In genomic region chr2:215921884-215922283, GRCh38 we compare ENCODE assay signal across 11 cellular contexts.
A peak's percentile ranks its signal among the peaks of the same experiment; 100 is the strongest.
DNase-seq lines count a peak whose midpoint lies in the region; TF ChIP-seq lines count a peak whose summit lies in the region.
"Had no signal": no experiment of that assay in that cellular context is flagged by ENCODE, and none has a peak within 500 bp of the region (broad histone marks: within the 10 kb centered on the region; RNA-seq: fewer than 3 reads in every experiment).

No MANE protein-coding gene starts in this region.

- H3K27me3 ChIP-seq in BE2C (no peaks in the 10 kb centered on the region), iPS-20b (ENCODE audit: insufficient read depth, low read length) (no peaks in the 10 kb centered on the region)
- H3K27me3 ChIP-seq: transverse colon had no signal

- peak overlapping the region; percentile 21; the same call in 1 of the 2 replicates for H3K9ac ChIP-seq in iPS-20b (ENCODE audit: low read depth, low read length)

- H3K4me3 ChIP-seq in BE2C (ENCODE audit: low read depth, low read length) (no peak overlapping the region), astrocyte of the cerebellum (ENCODE audit: low read depth, low read length) (no peak overlapping the region), iPS-20b (ENCODE audit: low read length) (0 out of 2 replicates have a peak overlapping the region, but pooled peaks have one; percentile 4)
- H3K4me3 ChIP-seq: transverse colon had no signal

- peak; percentile 60 for DNase-seq in BE2C
- peak; percentile 75 for DNase-seq in HT1080 (ENCODE audit: low read depth)
- peak; percentile 81 for DNase-seq in astrocyte of the cerebellum (ENCODE audit: low read depth)
- no peak for DNase-seq in NCI-H2081 (lab: John Stamatoyannopoulos, UW)
- DNase-seq in NCI-H1417 treated with DMSO at 0.1 percent for 48 hours (lab: John Stamatoyannopoulos, UW), result no peak
- DNase-seq in posterior vena cava (ENCODE audit: low spot score), result no peak
- no peak for DNase-seq in Ammon's horn (ENCODE audit: low spot score)
- DNase-seq: activated CD4-positive, alpha-beta T cell treated with anti-CD3 and anti-CD28 coated beads for 36 hours; activated naive CD8-positive, alpha-beta T cell treated with anti-CD3 and anti-CD28 coated beads, Interleukin-2, amount 50 U/mL, for 24 hours; transverse colon had no signal

- H3K27ac ChIP-seq in iPS-20b (ENCODE audit: low read length), result peak overlapping the region; percentile 54
- H3K27ac ChIP-seq: transverse colon had no signal

- no peak for TF ChIP-seq CTCF in BE2C (IDR thresholded peaks at IDR 0.05; ENCODE audit: low read depth, low read length)
- no peak for TF ChIP-seq CTCF in astrocyte of the cerebellum (IDR thresholded peaks at IDR 0.05; ENCODE audit: low read depth, low read length, missing control alignments)

- no peaks in the 10 kb centered on the region for H3K9me3 ChIP-seq in BE2C
- no peaks in the 10 kb centered on the region for H3K9me3 ChIP-seq in iPS-20b (ENCODE audit: insufficient read depth, low read depth, low read length)
- H3K9me3 ChIP-seq: transverse colon had no signal

- H3K4me1 ChIP-seq in BE2C (peaks cover 7% of the 10 kb centered on the region; the same call in 1 of the 2 replicates), iPS-20b (ENCODE audit: insufficient read depth, low read length) (peaks cover 29% of the 10 kb centered on the region)

- H3K36me3 ChIP-seq in BE2C (no peaks in the 10 kb centered on the region), iPS-20b (ENCODE audit: insufficient read depth, low read depth, low read length) (no peaks in the 10 kb centered on the region)
- H3K36me3 ChIP-seq: transverse colon had no signal

- in situ Hi-C loops in astrocyte of the cerebellum (cut with HindIII; ENCODE audit: low sequenced_read_pairs), result no loop called here

- intact Hi-C loops in posterior vena cava (cut with DNase I), result no loop called here

Comparison
In these comparisons a context has a peak if more than half of its experiments do, and no peak if none do; other contexts are left out.
1. DNase-seq: peak in BE2C (single experiment), HT1080 (single experiment) and astrocyte of the cerebellum (single experiment); none in NCI-H2081 (0 of 2), NCI-H1417 treated with DMSO at 0.1 percent for 48 hours (single experiment), posterior vena cava (single experiment) and Ammon's horn (single experiment).